Comparison of ENCODE assay signal across 8 cellular contexts in genomic region chr11:102318469-102318868, GRCh38. TPM values are rescaled to one million over a fixed set of nuclear protein-coding genes. Genes with fewer than 3 reads are reported as not detected.
A peak's percentile ranks its signal among the peaks of the same experiment; 100 is the strongest.
DNase-seq lines count a peak whose midpoint lies in the region; ATAC-seq and TF ChIP-seq lines count a peak whose summit lies in the region.

No MANE protein-coding gene starts in this region.

- peak; percentile 27 to 75 (median 43) for DNase-seq in T-helper 1 cell
- no peak for DNase-seq in choroid plexus epithelial cell (ENCODE audit: low read depth)
- DNase-seq in stimulated activated CD4-positive, alpha-beta T cell treated with anti-CD3 and anti-CD28 coated beads, TNF-alpha, amount 100 ng/mL, for 24 hours (ENCODE audit: low read depth in 3 of 3), result peak; percentile 20 to 50 (median 22)
- DNase-seq in dermis blood vessel endothelial cell, result no peak
- DNase-seq in cerebellar nuclear complex (lab: John Stamatoyannopoulos, UW), result no peak
- DNase-seq in SKM-1 (lab: John Stamatoyannopoulos, UW; ENCODE audit: unreplicated experiment), result no peak
- DNase-seq in nephron progenitor cell, result no peak

- no peak overlapping the region for H3K27ac Mint-ChIP-seq in nephron progenitor cell

- H3K4me1 Mint-ChIP-seq in nephron progenitor cell, result peaks cover 14% of the 10 kb centered on the region

- peak overlapping the region; percentile 4 for H3K4me3 ChIP-seq in choroid plexus epithelial cell (ENCODE audit: low read depth, low read length)

- H3K27me3 Mint-ChIP-seq in nephron progenitor cell (ENCODE audit: low read depth, poor library complexity), result peaks cover 41% of the 10 kb centered on the region

- TF ChIP-seq CTCF in choroid plexus epithelial cell (conservative IDR thresholded peaks at IDR 0.05; ENCODE audit: low read depth, low read length) (no peak), nephron progenitor cell (IDR thresholded peaks at IDR 0.05) (no peak)

- no peaks in the 10 kb centered on the region for H3K36me3 Mint-ChIP-seq in nephron progenitor cell (ENCODE audit: low read depth)

- no peak overlapping the region for H3K4me3 Mint-ChIP-seq in nephron progenitor cell

- no peaks in the 10 kb centered on the region for H3K9me3 Mint-ChIP-seq in nephron progenitor cell

- peak; percentile 11 for ATAC-seq in GM21390 (IDR thresholded peaks at IDR 0.05; ENCODE audit: unreplicated experiment)

RNA-seq across cellular contexts. Expression of gene BIRC3, which starts 1.2 kb away (rescaled TPM):
- total RNA-seq in dermis blood vessel endothelial cell, result 3.6 and 8.7 TPM in 2 replicates

RNA-seq across cellular contexts. Expression of gene BIRC2, which starts 28.5 kb away (rescaled TPM):
- total RNA-seq in dermis blood vessel endothelial cell, result 57.8 and 70.1 TPM in 2 replicates

Comparison
In these comparisons a context has a peak if more than half of its experiments do, and no peak if none do; other contexts are left out.
1. DNase-seq: peak in T-helper 1 cell (5 of 5) and stimulated activated CD4-positive, alpha-beta T cell treated with anti-CD3 and anti-CD28 coated beads, TNF-alpha, amount 100 ng/mL, for 24 hours (3 of 3); none in choroid plexus epithelial cell (single experiment), dermis blood vessel endothelial cell (single experiment), cerebellar nuclear complex (0 of 2), SKM-1 (single experiment) and nephron progenitor cell (single experiment).